In the genomic region with DNA sequence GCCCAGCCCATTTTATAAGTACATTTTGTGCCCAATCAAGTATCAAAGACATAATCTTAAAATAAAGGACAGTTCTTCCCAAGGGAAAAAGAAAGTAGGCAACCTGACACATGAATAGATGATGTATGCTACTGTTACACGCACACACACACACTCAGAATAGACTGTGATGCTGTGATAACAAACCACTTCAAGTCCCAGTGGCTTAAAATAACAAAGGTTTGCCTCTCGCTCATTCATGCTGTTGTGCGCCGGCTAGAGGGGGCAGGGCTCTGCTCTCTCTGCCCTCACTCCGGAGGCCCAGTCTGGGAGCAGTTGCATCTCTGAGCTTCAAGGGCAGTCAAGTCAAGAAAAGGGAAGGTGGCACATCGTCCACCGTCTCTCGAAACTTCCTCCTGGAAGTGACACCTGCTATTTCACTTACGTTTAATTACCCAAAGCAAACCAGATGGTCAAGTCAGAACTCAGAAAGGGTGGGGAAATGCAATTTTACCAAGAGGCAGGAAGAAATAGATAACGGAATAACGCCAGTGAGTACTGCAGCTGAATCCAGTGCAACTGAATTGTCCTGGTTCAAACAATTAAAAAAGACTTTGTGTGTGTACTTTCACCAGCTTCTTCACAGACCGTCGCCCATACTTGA, we compare ENCODE assay signal across 8 cellular contexts. TPM values are rescaled to one million over a fixed set of nuclear protein-coding genes. Genes with fewer than 3 reads are reported as not detected.
DNase-seq lines count a peak whose midpoint lies in the region; ATAC-seq, FAIRE-seq and TF ChIP-seq lines count a peak whose summit lies in the region.

No MANE protein-coding gene starts in this region.

- H4K20me1 ChIP-seq in GM12878 (ENCODE audit: control insufficient read depth, insufficient read depth), result no peaks in the 10 kb centered on the region

- peak overlapping the region; percentile 50 for H3K27ac Mint-ChIP-seq in activated naive CD4-positive, alpha-beta T cell treated with anti-CD3 and anti-CD28 coated beads, Interleukin-2, amount 10 ng/mL, durations not matched to agents 7 days and 5 days

- H3K79me2 ChIP-seq in GM12878 (ENCODE audit: control insufficient read depth, insufficient read depth, low read length), result peaks cover 68% of the 10 kb centered on the region

- POLR2A ChIA-PET in GM12878 (lab: Charles Lee), result interaction anchor here (0.6 to 4.7 kb wide), 16 partner anchors 13 to 332 kb away, joined by 3 to 22 read pairs (median 8); partner anchors contain the start of gene ANKRD33B

- in situ Hi-C loops in GM12878 (cut with MboI), result no loop called here

- peak overlapping the region; percentile 87 for H3K27ac ChIP-seq in GM12878 (ENCODE audit: control insufficient read depth, insufficient read depth)

- no TSS peak for BruUV-seq in GM12878 (replicated peaks; lab: Mats Ljungman, UMichigan)

- H3K36me3 ChIP-seq in GM12878 (ENCODE audit: control insufficient read depth in 2 of 2, insufficient read depth in 2 of 2, low read length in 1 of 2) (peaks cover 8 to 11% of the 10 kb centered on the region in 2 experiments; a peak in 3 of 4 replicates), mucosa of descending colon (ENCODE audit: low read depth) (no peaks in the 10 kb centered on the region)

- H3K36me3 Mint-ChIP-seq in activated naive CD4-positive, alpha-beta T cell treated with anti-CD3 and anti-CD28 coated beads, Interleukin-2, amount 10 ng/mL, durations not matched to agents 7 days and 5 days, result no peaks in the 10 kb centered on the region

- H3K4me1 ChIP-seq in GM12878 (ENCODE audit: control insufficient read depth, insufficient read depth, low read length) (peaks cover 53% of the 10 kb centered on the region), mucosa of descending colon (ENCODE audit: low read depth) (peaks cover 9% of the 10 kb centered on the region)

- H3K9me3 ChIP-seq in GM12878 (replicated peaks; ENCODE audit: control insufficient read depth, insufficient read depth, low read length), result no peaks in the 10 kb centered on the region
- no peaks in the 10 kb centered on the region for H3K9me3 ChIP-seq in mucosa of descending colon

- FAIRE-seq in GM12878 (lab: Jason Lieb, UNC), result peak; percentile 95

- no peak overlapping the region for H2AFZ ChIP-seq in GM12878 (ENCODE audit: control insufficient read depth, low read depth, low read length)

- DNase-seq in activated naive CD4-positive, alpha-beta T cell treated with anti-CD3 and anti-CD28 coated beads, Interleukin-2, amount 10 ng/mL, durations not matched to agents 7 days and 5 days, result peak; percentile 26
- no peak for DNase-seq in activated naive CD4-positive, alpha-beta T cell treated with anti-CD3 and anti-CD28 coated beads, Interleukin-2, amount 50 U/mL, for 16 hours
- peak; percentile 87 for DNase-seq in NCI-H2171 treated with DMSO at 0.1 percent for 48 hours (lab: John Stamatoyannopoulos, UW)
- DNase-seq in GM12878 (ENCODE audit: low read depth, low spot score), result peak; percentile 95
- peak in 1 of 3 donors; percentile 21 for DNase-seq in mucosa of descending colon
- no peak for DNase-seq in hypothalamus (lab: John Stamatoyannopoulos, UW)
- no peak for DNase-seq in superior temporal gyrus (ENCODE audit: extremely low spot score)

- 0 out of 2 replicates have a peak, but pooled peaks have one; percentile 18 for TF ChIP-seq RAD21 in GM12878 (IDR thresholded peaks at IDR 0.05; ENCODE audit: insufficient read depth, low read depth, low read length)

- H3K4me2 ChIP-seq in GM12878 (ENCODE audit: control insufficient read depth, insufficient read depth), result peak overlapping the region; percentile 79

- SMC1A ChIA-PET in GM12878 (lab: Charles Lee; ENCODE audit: uncharacterized antibody, unreplicated experiment), result interaction anchor here (0.6 to 12.5 kb wide), 22 partner anchors 10 to 1425 kb away, joined by 3 to 192 read pairs (median 6); partner anchors contain the start of gene MARCHF6

- RAD21 ChIA-PET in GM12878 (lab: Charles Lee; ENCODE audit: unreplicated experiment), result interaction anchor here (0.7 to 4.5 kb wide), 19 partner anchors 13 to 154 kb away, joined by 3 to 79 read pairs (median 7); partner anchors contain the start of gene ANKRD33B

- H3K9me3 Mint-ChIP-seq in activated naive CD4-positive, alpha-beta T cell treated with anti-CD3 and anti-CD28 coated beads, Interleukin-2, amount 10 ng/mL, durations not matched to agents 7 days and 5 days, result no peaks in the 10 kb centered on the region

- intact Hi-C loops in GM12878 (cut with micrococcal nuclease; ENCODE audit: unreplicated experiment) (loop anchor here (1.0 to 2.0 kb wide), 4 partner anchors 20 to 40 kb away; no protein-coding TSS in a partner anchor), mucosa of descending colon (cut with DNase I, micrococcal nuclease) (no loop called here)

- no peak overlapping the region for H3K4me3 Mint-ChIP-seq in activated naive CD4-positive, alpha-beta T cell treated with anti-CD3 and anti-CD28 coated beads, Interleukin-2, amount 10 ng/mL, durations not matched to agents 7 days and 5 days

- H3K4me1 Mint-ChIP-seq in activated naive CD4-positive, alpha-beta T cell treated with anti-CD3 and anti-CD28 coated beads, Interleukin-2, amount 10 ng/mL, durations not matched to agents 7 days and 5 days, result peaks cover 16% of the 10 kb centered on the region

- CTCF ChIA-PET in activated naive CD4-positive, alpha-beta T cell treated with anti-CD3 and anti-CD28 coated beads, Interleukin-2, amount 10 ng/mL, durations not matched to agents 7 days and 5 days (lab: Charles Lee), result interaction anchor here (0.7 to 1.9 kb wide), 8 partner anchors 13 to 323 kb away, joined by 3 to 14 read pairs (median 4); no protein-coding TSS in a partner anchor
- CTCF ChIA-PET in GM12878 (lab: Yijun Ruan, JAX), result interaction anchor here (1.0 to 10.9 kb wide), 16 partner anchors 14 to 153 kb away, joined by 3 to 157 read pairs (median 6); no protein-coding TSS in a partner anchor

- no peaks in the 10 kb centered on the region for H3K27me3 ChIP-seq in GM12878 (replicated peaks in 1 of 2; ENCODE audit: control insufficient read depth in 2 of 2, insufficient read depth in 2 of 2, low read length in 1 of 2)

- H3K4me3 ChIP-seq in GM12878, result peak overlapping the region; percentile 16
- no peak overlapping the region for H3K4me3 ChIP-seq in mucosa of descending colon

- TF ChIP-seq CTCF in GM12878 (IDR thresholded peaks at IDR 0.05 in 2 of 3, conservative IDR thresholded peaks at IDR 0.05 in 1 of 3; ENCODE audit: control insufficient read depth in 2 of 3, extremely low read depth in 1 of 3, insufficient read depth in 1 of 3, low read depth in 3 of 3, low read length in 3 of 3), result no peak
- TF ChIP-seq CTCF in mucosa of descending colon (IDR thresholded peaks at IDR 0.05), result no peak

- TF ChIP-seq EP300 in GM12878 (IDR thresholded peaks at IDR 0.05; ENCODE audit: borderline replicate concordance in 1 of 2, control insufficient read depth in 1 of 2, low read depth in 2 of 2, low read length in 2 of 2), result peak; percentile 90 to 96

- H3K27me3 Mint-ChIP-seq in activated naive CD4-positive, alpha-beta T cell treated with anti-CD3 and anti-CD28 coated beads, Interleukin-2, amount 10 ng/mL, durations not matched to agents 7 days and 5 days, result no peaks in the 10 kb centered on the region

- ATAC-seq in HG02884 (IDR thresholded peaks at IDR 0.05; ENCODE audit: unreplicated experiment) (peak; percentile 73), GM12878 (peak; percentile 93), mucosa of descending colon (peak; percentile 74)

- peak overlapping the region; percentile 43 for H3K9ac ChIP-seq in GM12878 (ENCODE audit: control insufficient read depth, insufficient read depth, low read length)

- TF ChIP-seq POLR2A in GM12878 (IDR thresholded peaks at IDR 0.05; ENCODE audit: low read depth, low read length), result no peak

- WGBS in GM12878 (ENCODE audit: insufficient coverage, insufficient replicate concordance, low lambda C conversion rate, missing lambda C conversion rate), result 1% methylated on average over 13 of the region's 13 CpGs

TF ChIP-seq in GM12878, 131 proteins besides CTCF, POLR2A, EP300 and RAD21 (continues in another document):
- TF ChIP-seq FOXM1 (IDR thresholded peaks at IDR 0.05; ENCODE audit: low read depth, low read length) (peak; percentile 90), BMI1 (IDR thresholded peaks at IDR 0.05; ENCODE audit: borderline replicate concordance) (peak; percentile 69), ZZZ3 (IDR thresholded peaks at IDR 0.05; ENCODE audit: control insufficient read depth, insufficient read length, low read depth) (no peak), PML (IDR thresholded peaks at IDR 0.05; ENCODE audit: low read length) (peak; percentile 70), RFX5 (IDR thresholded peaks at IDR 0.05; ENCODE audit: low read depth, low read length) (no peak), CBX5 (IDR thresholded peaks at IDR 0.05; ENCODE audit: low read depth) (peak; percentile 39; the same call in 1 of the 2 replicates), YY1 (IDR thresholded peaks at IDR 0.05; ENCODE audit: low read depth, low read length) (no peak), MTA2 (IDR thresholded peaks at IDR 0.05; ENCODE audit: low read depth) (peak; percentile 89), CREB1 (IDR thresholded peaks at IDR 0.05; ENCODE audit: low read depth) (peak; percentile 72), ATF7 (IDR thresholded peaks at IDR 0.05; ENCODE audit: low read depth) (peak; percentile 91), EED (IDR thresholded peaks at IDR 0.05; ENCODE audit: low read depth) (peak; percentile 93), RCOR1 (conservative IDR thresholded peaks at IDR 0.05; ENCODE audit: low read depth, low read length) (no peak; the same call in 1 of the 2 replicates), SREBF2 (IDR thresholded peaks at IDR 0.05; ENCODE audit: low read length) (no peak), NFYA (IDR thresholded peaks at IDR 0.05; ENCODE audit: borderline replicate concordance, low read depth, low read length) (no peak)

RNA-seq across cellular contexts. Expression of gene ANKRD33B, which starts 43.3 kb away (rescaled TPM):
- total RNA-seq in GM12878 (2013; cell fraction: nucleolus; rRNA removed), result 51.1 and 53.7 TPM in 2 replicates
- 17.0 and 18.6 TPM in 2 replicates for total RNA-seq in GM12878 (2014; rRNA removed)
- 20.3 and 20.4 TPM in 2 replicates for total RNA-seq in GM12878 (2014; rRNA removed; fragmentation: Illumina TruSeq; extraction: Trizol)
- total RNA-seq in GM12878 (2021), result 58.4 and 61.6 TPM in 2 replicates
- 12.2 TPM for polyA plus RNA-seq in GM12878 (2011; ENCODE audit: low read depth)
- polyA plus RNA-seq in GM12878 (2011; rRNA removed), result 11.0 and 12.7 TPM in 2 replicates
- polyA plus RNA-seq in GM12878 (2011; cell fraction: cytosol; rRNA removed), result 16.9 and 17.7 TPM in 2 replicates
- polyA plus RNA-seq in GM12878 (2011; cell fraction: nucleus; rRNA removed), result 24.0 and 29.2 TPM in 2 replicates
- polyA plus RNA-seq in GM12878 (2012), result 19.6 TPM in 2 replicates
- polyA plus RNA-seq in GM12878 (2014; fragmentation: Illumina TruSeq; extraction: Trizol), result 22.7 and 27.0 TPM in 2 replicates
- 1 to 10 TPM; 5.9 to 6.1 TPM for polyA plus RNA-seq in GM12878 (2014; fragmentation: Nextera tagmentation; extraction: Ambion mirVana)
- polyA plus RNA-seq in GM12878 (2014; rRNA removed), result 19.6 and 20.7 TPM in 2 replicates
- polyA plus RNA-seq in GM12878 (2016; fragmentation: Nextera tagmentation; extraction: Ambion mirVana), result 1 to 10 TPM; 4.9 to 9.5 TPM
- 42.2 and 53.6 TPM in 2 replicates for polyA minus RNA-seq in GM12878 (2011; rRNA and poly(A)+ RNA removed)
- polyA minus RNA-seq in GM12878 (2011; cell fraction: cytosol; rRNA and poly(A)+ RNA removed), result 28.3 and 29.6 TPM in 2 replicates
- polyA minus RNA-seq in GM12878 (2011; cell fraction: nucleus; rRNA and poly(A)+ RNA removed), result 13.7 and 27.7 TPM in 2 replicates
- total RNA-seq in mucosa of descending colon, result 1 to 10 TPM in 2 of 3 donors, under 1 TPM in 1; 0.96 to 3.3 (median 1.7) TPM

Comparison
In these comparisons a context has a peak if more than half of its experiments do, and no peak if none do; other contexts are left out.
1. DNase-seq: peak in activated naive CD4-positive, alpha-beta T cell treated with anti-CD3 and anti-CD28 coated beads, Interleukin-2, amount 10 ng/mL, durations not matched to agents 7 days and 5 days (single experiment), NCI-H2171 treated with DMSO at 0.1 percent for 48 hours (single experiment) and GM12878 (single experiment); none in activated naive CD4-positive, alpha-beta T cell treated with anti-CD3 and anti-CD28 coated beads, Interleukin-2, amount 50 U/mL, for 16 hours (single experiment), hypothalamus (0 of 51) and superior temporal gyrus (single experiment).
2. RNA of gene ANKRD33B, which starts 43.3 kb away (total RNA-seq): 17.0 to 61.6 TPM in GM12878; 0.96 to 3.3 TPM in mucosa of descending colon; every median in the first group is over 4 times any median in the second.
3. Peak in every context shown above with its lines, with median percentiles within 50 percentile points of each other: ATAC-seq.